ENCODE assay signal across 1 cellular context in the genomic region with DNA sequence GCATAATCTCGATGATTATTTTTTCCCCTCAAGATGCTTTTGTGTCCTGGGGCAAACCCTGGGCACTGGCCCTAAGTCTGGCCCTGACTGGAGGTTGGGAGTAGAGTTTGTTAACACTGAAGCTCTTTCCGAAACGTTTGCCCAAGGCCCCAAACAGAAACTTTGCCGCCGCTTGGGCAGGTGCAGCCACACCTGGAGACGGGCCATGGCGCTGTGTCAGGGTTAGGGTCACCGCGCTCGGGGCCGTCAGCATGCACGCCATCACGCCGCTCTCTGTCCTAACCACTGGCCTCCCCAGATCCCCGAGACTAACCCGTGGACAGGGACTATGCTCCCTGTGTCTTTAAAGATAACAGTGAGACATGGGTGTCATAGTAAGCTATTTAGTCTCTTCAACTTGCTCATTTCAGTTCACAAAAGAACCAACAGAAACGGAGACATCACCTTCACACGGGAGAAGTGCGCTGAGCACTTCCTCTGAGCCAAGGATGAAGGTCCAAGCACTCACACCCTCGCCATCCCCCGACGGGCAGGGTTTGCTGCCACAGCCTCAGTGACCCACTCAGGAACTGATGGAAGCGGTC.
TF ChIP-seq lines count a peak whose summit lies in the region.

No MANE protein-coding gene starts in this region.

TF ChIP-seq in WTC11, 78 proteins besides CTCF, POLR2A, EP300 and RAD21 (continued from another document):
- TF ChIP-seq, protein P1, sequence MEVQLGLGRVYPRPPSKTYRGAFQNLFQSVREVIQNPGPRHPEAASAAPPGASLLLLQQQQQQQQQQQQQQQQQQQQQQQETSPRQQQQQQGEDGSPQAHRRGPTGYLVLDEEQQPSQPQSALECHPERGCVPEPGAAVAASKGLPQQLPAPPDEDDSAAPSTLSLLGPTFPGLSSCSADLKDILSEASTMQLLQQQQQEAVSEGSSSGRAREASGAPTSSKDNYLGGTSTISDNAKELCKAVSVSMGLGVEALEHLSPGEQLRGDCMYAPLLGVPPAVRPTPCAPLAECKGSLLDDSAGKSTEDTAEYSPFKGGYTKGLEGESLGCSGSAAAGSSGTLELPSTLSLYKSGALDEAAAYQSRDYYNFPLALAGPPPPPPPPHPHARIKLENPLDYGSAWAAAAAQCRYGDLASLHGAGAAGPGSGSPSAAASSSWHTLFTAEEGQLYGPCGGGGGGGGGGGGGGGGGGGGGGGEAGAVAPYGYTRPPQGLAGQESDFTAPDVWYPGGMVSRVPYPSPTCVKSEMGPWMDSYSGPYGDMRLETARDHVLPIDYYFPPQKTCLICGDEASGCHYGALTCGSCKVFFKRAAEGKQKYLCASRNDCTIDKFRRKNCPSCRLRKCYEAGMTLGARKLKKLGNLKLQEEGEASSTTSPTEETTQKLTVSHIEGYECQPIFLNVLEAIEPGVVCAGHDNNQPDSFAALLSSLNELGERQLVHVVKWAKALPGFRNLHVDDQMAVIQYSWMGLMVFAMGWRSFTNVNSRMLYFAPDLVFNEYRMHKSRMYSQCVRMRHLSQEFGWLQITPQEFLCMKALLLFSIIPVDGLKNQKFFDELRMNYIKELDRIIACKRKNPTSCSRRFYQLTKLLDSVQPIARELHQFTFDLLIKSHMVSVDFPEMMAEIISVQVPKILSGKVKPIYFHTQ (CRISPR knock-in tag; IDR thresholded peaks at IDR 0.05), result no peak
- TF ChIP-seq ZBTB21 (CRISPR knock-in tag; IDR thresholded peaks at IDR 0.05; ENCODE audit: borderline replicate concordance) (no peak), ATF1 (CRISPR knock-in tag; IDR thresholded peaks at IDR 0.05) (no peak)
- TF ChIP-seq, protein P2, sequence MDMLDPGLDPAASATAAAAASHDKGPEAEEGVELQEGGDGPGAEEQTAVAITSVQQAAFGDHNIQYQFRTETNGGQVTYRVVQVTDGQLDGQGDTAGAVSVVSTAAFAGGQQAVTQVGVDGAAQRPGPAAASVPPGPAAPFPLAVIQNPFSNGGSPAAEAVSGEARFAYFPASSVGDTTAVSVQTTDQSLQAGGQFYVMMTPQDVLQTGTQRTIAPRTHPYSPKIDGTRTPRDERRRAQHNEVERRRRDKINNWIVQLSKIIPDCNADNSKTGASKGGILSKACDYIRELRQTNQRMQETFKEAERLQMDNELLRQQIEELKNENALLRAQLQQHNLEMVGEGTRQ (CRISPR knock-in tag; IDR thresholded peaks at IDR 0.05), result no peak
- TF ChIP-seq, protein P3, sequence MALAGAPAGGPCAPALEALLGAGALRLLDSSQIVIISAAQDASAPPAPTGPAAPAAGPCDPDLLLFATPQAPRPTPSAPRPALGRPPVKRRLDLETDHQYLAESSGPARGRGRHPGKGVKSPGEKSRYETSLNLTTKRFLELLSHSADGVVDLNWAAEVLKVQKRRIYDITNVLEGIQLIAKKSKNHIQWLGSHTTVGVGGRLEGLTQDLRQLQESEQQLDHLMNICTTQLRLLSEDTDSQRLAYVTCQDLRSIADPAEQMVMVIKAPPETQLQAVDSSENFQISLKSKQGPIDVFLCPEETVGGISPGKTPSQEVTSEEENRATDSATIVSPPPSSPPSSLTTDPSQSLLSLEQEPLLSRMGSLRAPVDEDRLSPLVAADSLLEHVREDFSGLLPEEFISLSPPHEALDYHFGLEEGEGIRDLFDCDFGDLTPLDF (CRISPR knock-in tag; IDR thresholded peaks at IDR 0.05), result no peak
